Comparison of ENCODE assay signal across 8 cellular contexts in the genomic region with DNA sequence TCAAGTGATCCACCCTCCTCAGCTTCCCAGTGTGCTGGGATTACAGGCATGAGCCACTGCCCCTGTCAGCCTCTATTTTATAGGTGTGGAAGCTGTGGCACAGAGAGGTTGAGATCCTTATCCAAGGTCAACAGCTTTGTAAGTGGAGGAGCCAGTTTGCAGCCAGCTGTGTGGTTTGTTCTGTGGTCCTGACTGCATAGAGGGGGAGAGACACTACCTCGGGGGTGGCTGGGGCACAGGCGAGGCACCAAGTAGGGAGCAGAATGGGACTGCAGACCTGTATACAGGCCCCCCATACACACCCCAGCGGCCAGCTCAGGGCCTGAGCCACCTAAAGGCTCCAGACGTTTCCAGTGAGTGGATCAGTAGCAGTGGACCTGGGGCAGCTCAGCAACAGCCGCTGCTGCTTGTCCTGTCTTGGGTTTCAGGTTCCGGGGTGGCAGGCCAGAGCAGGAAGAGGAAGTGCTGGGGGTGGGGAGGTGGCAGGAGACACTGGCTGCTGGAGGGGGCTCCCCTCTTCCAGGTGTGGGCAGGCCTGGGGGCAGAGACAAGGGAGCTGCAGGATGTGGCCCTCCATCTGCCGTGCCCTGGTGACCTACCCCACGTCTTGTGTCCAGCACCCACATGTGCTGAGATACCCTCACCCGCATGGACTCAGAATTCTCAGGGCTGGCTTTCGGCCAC. TPM values are rescaled to one million over a fixed set of nuclear protein-coding genes. Genes with fewer than 3 reads are reported as not detected.
DNase-seq lines count a peak whose midpoint lies in the region; ATAC-seq and TF ChIP-seq lines count a peak whose summit lies in the region.

No MANE protein-coding gene starts in this region.

- peak overlapping the region; percentile 26 for H3K4me3 ChIP-seq in Jurkat, Clone E6-1 (ENCODE audit: low read length)
- no peak overlapping the region for H3K4me3 ChIP-seq in gastrocnemius medialis
- no peak overlapping the region for H3K4me3 ChIP-seq in MM.1S (ENCODE audit: low read length)

- peak overlapping the region; percentile 56 to 66 (median 58) for H3K27ac ChIP-seq in gastrocnemius medialis
- H3K27ac ChIP-seq in MM.1S (ENCODE audit: low read length): no peak overlapping the region

- H3K4me2 ChIP-seq in MM.1S (ENCODE audit: low read depth, low read length): no peak overlapping the region

- ATAC-seq in gastrocnemius medialis: peak in 1 of 2 donors; percentile 47

- DNase-seq in GM13977 (ENCODE audit: low spot score) (peak; percentile 73), gastrocnemius medialis (peak in 1 of 2 donors; percentile 44), DMS79 (lab: John Stamatoyannopoulos, UW) (no peak), 8988T (no peak), MM.1S (no peak), NCI-H524 (lab: John Stamatoyannopoulos, UW) (no peak)
- DNase-seq in Jurkat, Clone E6-1 (ENCODE audit: low read depth, low spot score): peak; percentile 78
- peak; percentile 82 for DNase-seq in activated effector memory CD4-positive, alpha-beta T cell treated with anti-CD3 and anti-CD28 coated beads, Interleukin-2, amount 50 U/mL, for 16 hours

- H3K4me1 ChIP-seq in gastrocnemius medialis (peaks cover 14 to 20% of the 10 kb centered on the region in 2 donors), MM.1S (ENCODE audit: low read length) (no peaks in the 10 kb centered on the region)

- no peak for TF ChIP-seq POLR2A in gastrocnemius medialis (IDR thresholded peaks at IDR 0.05)

- no peaks in the 10 kb centered on the region for H4K20me1 ChIP-seq in MM.1S (ENCODE audit: insufficient read depth, low read length)

- H3K27me3 ChIP-seq in gastrocnemius medialis (no peaks in the 10 kb centered on the region), MM.1S (replicated peaks; ENCODE audit: insufficient read depth, low read length) (no peaks in the 10 kb centered on the region)

- H2AFZ ChIP-seq in MM.1S (ENCODE audit: low read length): no peak overlapping the region

- no peaks in the 10 kb centered on the region for H3K79me2 ChIP-seq in MM.1S (ENCODE audit: low read length)

- H3F3A ChIP-seq in MM.1S (ENCODE audit: insufficient read depth, low read length): no peaks in the 10 kb centered on the region

- in situ Hi-C loops in GM13977 (cut with MboI; ENCODE audit: low pct_unique_long_range_greater_than_20kb, low sequenced_read_pairs, unreplicated experiment): no loop called here
- in situ Hi-C loops in gastrocnemius medialis (cut with MboI; ENCODE audit: low sequenced_read_pairs in 4 of 4): no loop called here

- TF ChIP-seq CTCF in GM13977 (IDR thresholded peaks at IDR 0.05; ENCODE audit: extremely low read depth, insufficient read depth, missing control alignments) (no peak), gastrocnemius medialis (IDR thresholded peaks at IDR 0.05 in 4 of 5, conservative IDR thresholded peaks at IDR 0.05 in 1 of 5) (no peak), MM.1S (IDR thresholded peaks at IDR 0.05; ENCODE audit: low read length) (no peak)

- no peak overlapping the region for H3K9ac ChIP-seq in MM.1S (ENCODE audit: low read length)

- peaks cover 0 to 15% of the 10 kb centered on the region in 2 donors for H3K36me3 ChIP-seq in gastrocnemius medialis
- no peaks in the 10 kb centered on the region for H3K36me3 ChIP-seq in MM.1S (replicated peaks; ENCODE audit: insufficient read depth, low read length)

- intact Hi-C loops in gastrocnemius medialis (cut with DNase I; ENCODE audit: low total_unique reads): no loop called here

- H3K9me3 ChIP-seq in gastrocnemius medialis: no peaks in the 10 kb centered on the region
- no peaks in the 10 kb centered on the region for H3K9me3 ChIP-seq in MM.1S (replicated peaks; ENCODE audit: insufficient read depth, low read length)

- no peaks in the 10 kb centered on the region for H3K9me2 ChIP-seq in MM.1S (replicated peaks; ENCODE audit: insufficient read depth, low read length)

RNA-seq across cellular contexts. Expression of gene ORAI1, which starts 11.0 kb away (rescaled TPM):
- polyA plus RNA-seq in Jurkat, Clone E6-1 (2012; ENCODE audit: insufficient read depth, insufficient read length): 28.3 TPM
- total RNA-seq in gastrocnemius medialis: 10 to 100 TPM in 3 of 4 donors, 1 to 10 TPM in 1; 9.9 to 29.0 (median 16.4) TPM

RNA-seq across cellular contexts. Expression of gene MORN3, which starts 32.1 kb away (rescaled TPM):
- 4.2 TPM for polyA plus RNA-seq in Jurkat, Clone E6-1 (2012; ENCODE audit: insufficient read depth, insufficient read length)
- total RNA-seq in gastrocnemius medialis: not detected

RNA-seq across cellular contexts. Expression of gene KDM2B, which starts 56.5 kb away (rescaled TPM):
- 54.3 TPM for polyA plus RNA-seq in Jurkat, Clone E6-1 (2012; ENCODE audit: insufficient read depth, insufficient read length)
- 1 to 10 TPM; 4.8 to 9.4 (median 8.3) TPM for total RNA-seq in gastrocnemius medialis

Comparison
In these comparisons a context has a peak if more than half of its experiments do, and no peak if none do; other contexts are left out.
1. DNase-seq: peak in GM13977 (single experiment), Jurkat, Clone E6-1 (single experiment) and activated effector memory CD4-positive, alpha-beta T cell treated with anti-CD3 and anti-CD28 coated beads, Interleukin-2, amount 50 U/mL, for 16 hours (single experiment); none in DMS79 (single experiment), 8988T (single experiment), MM.1S (single experiment) and NCI-H524 (0 of 2).